Comparison of ENCODE assay signal across 8 cellular contexts in genomic region chr6:32854376-32855178, GRCh38. TPM values are rescaled to one million over a fixed set of nuclear protein-coding genes. Genes with fewer than 3 reads are reported as not detected.
A peak's percentile ranks its signal among the peaks of the same experiment; 100 is the strongest.
DNase-seq lines count a peak whose midpoint lies in the region; ATAC-seq and TF ChIP-seq lines count a peak whose summit lies in the region.

No MANE protein-coding gene starts in this region.

- H3K27ac ChIP-seq in AG04450 (ENCODE audit: low read depth, low read length) (peak overlapping the region; percentile 93), HL-60 (replicated peaks) (peak overlapping the region; percentile 72)

- TF ChIP-seq CTCF in AG04450 (IDR thresholded peaks at IDR 0.05; ENCODE audit: low read depth, low read length) (no peak), HL-60 (IDR thresholded peaks at IDR 0.05; ENCODE audit: insufficient read depth, low read length) (no peak)

- H3K9me3 ChIP-seq in AG04450 (ENCODE audit: control insufficient read depth, insufficient read depth, low read length): peaks cover 7% of the 10 kb centered on the region; the same call in 1 of the 2 replicates

- peaks cover 2% of the 10 kb centered on the region for H3K27me3 ChIP-seq in AG04450 (ENCODE audit: control insufficient read depth, insufficient read depth, low read length)
- no peaks in the 10 kb centered on the region for H3K27me3 ChIP-seq in HL-60 (ENCODE audit: insufficient read depth, poor library complexity, severe bottlenecking)

- H3K4me3 ChIP-seq in AG04450 (ENCODE audit: low read depth, low read length): peak overlapping the region; percentile 86
- H3K4me3 ChIP-seq in HL-60 (replicated peaks; ENCODE audit: insufficient read depth, low read length): peak overlapping the region; percentile 73

- POLR2A ChIA-PET in AG04450 (lab: Yijun Ruan, JAX): interaction anchor here (2.3 kb wide), 1 partner anchor 117 kb away, joined by 27 read pairs; no protein-coding TSS in a partner anchor

- H3K27ac Mint-ChIP-seq in memory B cell: peak overlapping the region; percentile 100
- H3K27ac Mint-ChIP-seq in stimulated activated naive CD8-positive, alpha-beta T cell treated with anti-CD3 and anti-CD28 coated beads, Interleukin-15, Interleukin-2, amounts not matched to agents 100 ng/mL and 50 ng/mL, for 24 hours: peak overlapping the region; percentile 99

- H3K36me3 Mint-ChIP-seq in memory B cell: peaks cover 51% of the 10 kb centered on the region
- peaks cover 76% of the 10 kb centered on the region for H3K36me3 Mint-ChIP-seq in stimulated activated naive CD8-positive, alpha-beta T cell treated with anti-CD3 and anti-CD28 coated beads, Interleukin-15, Interleukin-2, amounts not matched to agents 100 ng/mL and 50 ng/mL, for 24 hours (ENCODE audit: low read depth)

- no peak for DNase-seq in AG04450 (ENCODE audit: low read depth, low spot score)
- peak in 1 of 2 experiments; percentile 48 for DNase-seq in HL-60 (ENCODE audit: low read depth in 1 of 2, low spot score in 1 of 2)
- peak; percentile 72 to 79 for DNase-seq in activated CD4-positive, alpha-beta T cell treated with anti-CD3 and anti-CD28 coated beads for 4 hours
- peak; percentile 39 for DNase-seq in effector CD8-positive, alpha-beta T cell (lab: John Stamatoyannopoulos, UW)
- peak in 1 of 2 donors; percentile 43 for DNase-seq in memory B cell (ENCODE audit: low spot score in 2 of 2)

- peak overlapping the region; percentile 100 for H3K4me3 Mint-ChIP-seq in memory B cell
- peak overlapping the region; percentile 99 for H3K4me3 Mint-ChIP-seq in stimulated activated naive CD8-positive, alpha-beta T cell treated with anti-CD3 and anti-CD28 coated beads, Interleukin-15, Interleukin-2, amounts not matched to agents 100 ng/mL and 50 ng/mL, for 24 hours

- no peaks in the 10 kb centered on the region for H3K9me3 Mint-ChIP-seq in memory B cell
- H3K9me3 Mint-ChIP-seq in stimulated activated naive CD8-positive, alpha-beta T cell treated with anti-CD3 and anti-CD28 coated beads, Interleukin-15, Interleukin-2, amounts not matched to agents 100 ng/mL and 50 ng/mL, for 24 hours: no peaks in the 10 kb centered on the region

- CTCF ChIA-PET in AG04450 (lab: Charles Lee): interaction anchor here (0.6 to 8.0 kb wide), 9 partner anchors 9 to 394 kb away, joined by 3 to 153 read pairs (median 5); partner anchors contain the start of genes HLA-DMA and TAP2

- peak; percentile 11 for ATAC-seq in GM19043 (IDR thresholded peaks at IDR 0.05; ENCODE audit: low read depth, unreplicated experiment)
- ATAC-seq in memory B cell (ENCODE audit: low read depth): peak; percentile 36
- ATAC-seq in HG02970 (IDR thresholded peaks at IDR 0.05; ENCODE audit: low FRiP score, unreplicated experiment): no peak

- H3K4me1 Mint-ChIP-seq in memory B cell: peaks cover 46% of the 10 kb centered on the region
- H3K4me1 Mint-ChIP-seq in stimulated activated naive CD8-positive, alpha-beta T cell treated with anti-CD3 and anti-CD28 coated beads, Interleukin-15, Interleukin-2, amounts not matched to agents 100 ng/mL and 50 ng/mL, for 24 hours (ENCODE audit: low read depth): peaks cover 70% of the 10 kb centered on the region

- H3K27me3 Mint-ChIP-seq in memory B cell: no peaks in the 10 kb centered on the region
- no peaks in the 10 kb centered on the region for H3K27me3 Mint-ChIP-seq in stimulated activated naive CD8-positive, alpha-beta T cell treated with anti-CD3 and anti-CD28 coated beads, Interleukin-15, Interleukin-2, amounts not matched to agents 100 ng/mL and 50 ng/mL, for 24 hours

RNA-seq across cellular contexts. Expression of gene PSMB9, which starts 0.6 kb away (rescaled TPM):
- polyA plus RNA-seq in AG04450 (2011; rRNA removed): 34.8 and 38.4 TPM in 2 replicates
- polyA minus RNA-seq in AG04450 (2011; rRNA and poly(A)+ RNA removed): 16.8 and 20.6 TPM in 2 replicates

RNA-seq across cellular contexts. Expression of gene TAP1, which starts 1.1 kb away (rescaled TPM):
- polyA plus RNA-seq in AG04450 (2011; rRNA removed): 38.6 and 43.6 TPM in 2 replicates
- 36.4 and 45.8 TPM in 2 replicates for polyA minus RNA-seq in AG04450 (2011; rRNA and poly(A)+ RNA removed)

RNA-seq across cellular contexts. Expression of gene PSMB8, which starts 10.7 kb away (rescaled TPM):
- 62.0 and 70.0 TPM in 2 replicates for polyA plus RNA-seq in AG04450 (2011; rRNA removed)
- polyA minus RNA-seq in AG04450 (2011; rRNA and poly(A)+ RNA removed): 25.3 and 28.0 TPM in 2 replicates

RNA-seq across cellular contexts. Expression of gene TAP2, which starts 16.0 kb away (rescaled TPM):
- 15.3 and 15.4 TPM in 2 replicates for polyA plus RNA-seq in AG04450 (2011; rRNA removed)
- polyA minus RNA-seq in AG04450 (2011; rRNA and poly(A)+ RNA removed): 39.9 and 55.3 TPM in 2 replicates

RNA-seq across cellular contexts. Expression of gene HLA-DOB, which starts 37.8 kb away (rescaled TPM):
- not detected in 2 replicates for polyA plus RNA-seq in AG04450 (2011; rRNA removed)
- not detected in 2 replicates for polyA minus RNA-seq in AG04450 (2011; rRNA and poly(A)+ RNA removed)
